In genomic region chr6:33874136-33874535, GRCh38 we compare ENCODE assay signal across 22 cellular contexts.
DNase-seq lines count a peak whose midpoint lies in the region; ATAC-seq and TF ChIP-seq lines count a peak whose summit lies in the region.
"Had no signal": no experiment of that assay in that cellular context is flagged by ENCODE, and none has a peak within 500 bp of the region (broad histone marks: within the 10 kb centered on the region; RNA-seq: fewer than 3 reads in every experiment).

No MANE protein-coding gene starts in this region.

- H3K36me3 ChIP-seq in hepatocyte (replicated peaks; ENCODE audit: insufficient read depth, low read depth) (no peaks in the 10 kb centered on the region), PC-9 (ENCODE audit: low read depth) (no peaks in the 10 kb centered on the region)
- H3K36me3 ChIP-seq: BLaER1 had no signal

- H2AFZ ChIP-seq in hepatocyte: no peak overlapping the region
- no peak overlapping the region for H2AFZ ChIP-seq in PC-9
- H2AFZ ChIP-seq: GM23248 had no signal

- H4K20me1 ChIP-seq in hepatocyte (ENCODE audit: insufficient read depth, poor library complexity, severe bottlenecking): no peaks in the 10 kb centered on the region
- H4K20me1 ChIP-seq in PC-9 (ENCODE audit: insufficient read depth): no peaks in the 10 kb centered on the region
- H4K20me1 ChIP-seq: BLaER1 had no signal

- H3K27ac Mint-ChIP-seq in progenitor cell of endocrine pancreas: no peak overlapping the region
- H3K27ac Mint-ChIP-seq: B cell; CD8-positive, alpha-beta T cell had no signal

- 86% methylated on average over 14 of the region's 14 CpGs for WGBS in right cardiac atrium
- 86% methylated on average over 14 of the region's 14 CpGs for WGBS in hepatocyte (ENCODE audit: low lambda C conversion rate, missing lambda C conversion rate)

- DNase-seq in left ventricle myocardium superior (peak; percentile 11), right cardiac atrium (no peak), NCI-H524 treated with DMSO at 0.1 percent for 48 hours (lab: John Stamatoyannopoulos, UW) (peak; percentile 49), hepatocyte (ENCODE audit: low spot score) (no peak), progenitor cell of endocrine pancreas (ENCODE audit: low spot score, unreplicated experiment) (no peak), substantia nigra (lab: John Stamatoyannopoulos, UW) (no peak), PC-9 (no peak)
- DNase-seq: Caco-2; CD4-positive, CD25-positive, alpha-beta regulatory T cell; CD8-positive, alpha-beta T cell; DMS153; DMS79; EL; GDM1; GM23248; H7; HCEC 1CT had no signal

- H3K79me2 ChIP-seq in hepatocyte: no peaks in the 10 kb centered on the region
- no peaks in the 10 kb centered on the region for H3K79me2 ChIP-seq in PC-9 (ENCODE audit: low read depth)

- peak overlapping the region; percentile 11 for H3K4me3 Mint-ChIP-seq in progenitor cell of endocrine pancreas (ENCODE audit: low read depth)
- H3K4me3 Mint-ChIP-seq: B cell; CD4-positive, CD25-positive, alpha-beta regulatory T cell; CD8-positive, alpha-beta T cell had no signal

- H3K9me2 ChIP-seq in hepatocyte (replicated peaks; ENCODE audit: insufficient read depth) (no peaks in the 10 kb centered on the region), PC-9 (ENCODE audit: insufficient read depth) (no peaks in the 10 kb centered on the region)

- H3K27me3 Mint-ChIP-seq in progenitor cell of endocrine pancreas: peaks cover 13% of the 10 kb centered on the region

- POLR2A ChIA-PET in PC-9 (lab: Charles Lee; ENCODE audit: unreplicated experiment): no interaction called here

- CTCF ChIA-PET in PC-9 (lab: Charles Lee): no interaction called here

- peaks cover 38% of the 10 kb centered on the region for H3K4me1 Mint-ChIP-seq in progenitor cell of endocrine pancreas (ENCODE audit: low read depth)
- H3K4me1 Mint-ChIP-seq: B cell had no signal

- H3K9me3 ChIP-seq in right cardiac atrium (ENCODE audit: control insufficient read depth, low read length): no peaks in the 10 kb centered on the region
- no peaks in the 10 kb centered on the region for H3K9me3 ChIP-seq in hepatocyte (ENCODE audit: low read depth)
- no peaks in the 10 kb centered on the region for H3K9me3 ChIP-seq in PC-9 (ENCODE audit: insufficient read depth, low read depth)
- H3K9me3 ChIP-seq: BLaER1, Caco-2 had no signal

- peak overlapping the region; percentile 46 for H3K4me2 ChIP-seq in hepatocyte
- no peak overlapping the region for H3K4me2 ChIP-seq in PC-9

- H3K27me3 ChIP-seq in right cardiac atrium (ENCODE audit: control insufficient read depth, insufficient read depth) (no peaks in the 10 kb centered on the region), hepatocyte (no peaks in the 10 kb centered on the region), PC-9 (ENCODE audit: insufficient read depth, low read depth) (peaks cover 87% of the 10 kb centered on the region)
- H3K27me3 ChIP-seq: BLaER1 had no signal

- intact Hi-C loops in left ventricle myocardium superior (cut with micrococcal nuclease) (no loop called here), right cardiac atrium (cut with DNase I) (no loop called here), PC-9 (cut with micrococcal nuclease; ENCODE audit: unreplicated experiment) (no loop called here)

- no peaks in the 10 kb centered on the region for H3K4me1 ChIP-seq in right cardiac atrium (ENCODE audit: control insufficient read depth, insufficient read depth, low read length)
- no peaks in the 10 kb centered on the region for H3K4me1 ChIP-seq in hepatocyte (ENCODE audit: insufficient read depth)
- H3K4me1 ChIP-seq in PC-9 (replicated peaks; ENCODE audit: insufficient read depth): no peaks in the 10 kb centered on the region

- H3K9me3 Mint-ChIP-seq in progenitor cell of endocrine pancreas (ENCODE audit: low read depth): no peaks in the 10 kb centered on the region
- H3K9me3 Mint-ChIP-seq: CD4-positive, CD25-positive, alpha-beta regulatory T cell; CD8-positive, alpha-beta T cell had no signal

- no peaks in the 10 kb centered on the region for H3F3A ChIP-seq in PC-9 (ENCODE audit: insufficient read depth, low read depth)

- no peak overlapping the region for H3K4me3 ChIP-seq in right cardiac atrium (ENCODE audit: low read length)
- no peak overlapping the region for H3K4me3 ChIP-seq in hepatocyte
- no peak overlapping the region for H3K4me3 ChIP-seq in PC-9
- H3K4me3 ChIP-seq: BLaER1, GM12878, GM23248 had no signal

- H3K36me3 Mint-ChIP-seq in progenitor cell of endocrine pancreas (ENCODE audit: insufficient read depth): no peaks in the 10 kb centered on the region
- H3K36me3 Mint-ChIP-seq: CD4-positive, CD25-positive, alpha-beta regulatory T cell; CD8-positive, alpha-beta T cell had no signal

- ATAC-seq in left ventricle myocardium superior (no peak), right cardiac atrium (no peak), HG03520 (IDR thresholded peaks at IDR 0.05; ENCODE audit: unreplicated experiment) (no peak)
- ATAC-seq: CD8-positive, alpha-beta T cell; GM12878 had no signal

- BruUV-seq in PC-9 (replicated peaks; lab: Mats Ljungman, UMichigan): no TSS peak

- no peak overlapping the region for H3K27ac ChIP-seq in right cardiac atrium (ENCODE audit: low read length)
- peak overlapping the region; percentile 29 for H3K27ac ChIP-seq in hepatocyte
- H3K27ac ChIP-seq in substantia nigra (ENCODE audit: low read depth, low read length, poor library complexity, severe bottlenecking): no peak overlapping the region
- H3K27ac ChIP-seq in PC-9: no peak overlapping the region
- H3K27ac ChIP-seq: C4-2B, GM23248 had no signal

- TF ChIP-seq CTCF in hepatocyte (IDR thresholded peaks at IDR 0.05; ENCODE audit: poor library complexity): no peak
- TF ChIP-seq CTCF in progenitor cell of endocrine pancreas (IDR thresholded peaks at IDR 0.05; ENCODE audit: unreplicated experiment): no peak
- TF ChIP-seq CTCF in PC-9 (conservative IDR thresholded peaks at IDR 0.05): no peak

Comparison
In these comparisons a context has a peak if more than half of its experiments do, and no peak if none do; other contexts are left out.
1. DNase-seq: peak in left ventricle myocardium superior (single experiment) and NCI-H524 treated with DMSO at 0.1 percent for 48 hours (single experiment); none in right cardiac atrium (0 of 3), hepatocyte (single experiment), progenitor cell of endocrine pancreas (single experiment), substantia nigra (0 of 49) and PC-9 (0 of 2).